8 cellular contexts compared by ENCODE assay signal in the genomic region with DNA sequence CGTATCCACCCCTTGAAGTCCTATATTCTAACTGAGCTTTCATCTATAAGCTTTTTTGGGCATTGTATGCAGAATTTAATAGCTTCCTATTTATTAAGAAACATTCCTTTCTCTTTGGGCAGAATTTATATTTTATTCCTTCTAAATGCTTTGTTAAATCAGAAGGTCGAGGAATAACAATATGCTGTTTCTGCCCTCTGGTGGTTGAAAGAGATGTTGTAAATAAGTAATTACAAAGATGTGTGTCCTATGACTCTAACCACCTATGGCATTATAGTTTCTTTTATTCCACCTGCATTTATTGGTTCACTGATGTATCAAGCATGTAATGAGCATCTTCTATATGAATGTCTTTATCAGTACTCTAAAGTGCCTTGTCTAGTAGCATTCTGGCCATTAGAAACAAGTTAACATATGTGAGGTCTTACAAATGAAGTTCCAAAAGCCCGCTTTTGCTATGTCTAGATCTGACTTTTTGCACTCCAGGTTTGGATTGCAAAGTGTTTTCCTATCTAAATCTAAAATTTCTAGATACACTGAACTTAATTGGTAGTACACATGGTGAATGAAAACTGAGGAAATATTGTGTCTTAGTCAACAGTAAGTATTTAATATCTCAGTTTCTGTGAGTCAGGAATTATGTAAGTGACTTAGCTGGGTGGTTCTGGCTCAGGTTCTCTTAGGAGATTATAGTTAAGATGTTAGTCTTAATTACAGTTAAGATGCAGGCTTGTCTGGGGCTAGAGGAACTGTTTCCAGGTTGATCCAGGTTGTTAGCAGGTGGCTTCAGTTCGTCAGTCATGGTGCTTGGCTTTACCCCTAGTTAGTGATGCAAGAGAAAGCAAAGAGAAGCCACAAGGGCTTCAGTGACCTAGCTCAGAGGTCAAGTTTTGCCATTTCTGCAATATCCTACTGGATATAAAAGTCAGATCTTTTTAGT. TPM values are rescaled to one million over a fixed set of nuclear protein-coding genes. Genes with fewer than 3 reads are reported as not detected.
A peak's percentile ranks its signal among the peaks of the same experiment; 100 is the strongest.
DNase-seq lines count a peak whose midpoint lies in the region; ATAC-seq, FAIRE-seq and TF ChIP-seq lines count a peak whose summit lies in the region.

No MANE protein-coding gene starts in this region.

- ATAC-seq in K562 (peak; percentile 71), GM21526 (IDR thresholded peaks at IDR 0.05; ENCODE audit: low FRiP score, unreplicated experiment) (no peak)

- H3K4me1 ChIP-seq in K562 (replicated peaks in 1 of 2; ENCODE audit: control insufficient read depth in 2 of 2, insufficient read depth in 2 of 2, low read length in 2 of 2) = peaks cover 0 to 5% of the 10 kb centered on the region in 2 experiments; a peak in 2 of 5 replicates

- no peak overlapping the region for H3K9ac ChIP-seq in K562 (ENCODE audit: insufficient read depth in 1 of 2, low read depth in 2 of 2, low read length in 2 of 2)

- no TSS peak for BruUV-seq in K562 (replicated peaks; lab: Mats Ljungman, UMichigan)

- 56% methylated on average over 4 of the region's 4 CpGs for WGBS in K562 (ENCODE audit: insufficient coverage, low coverage, missing lambda C conversion rate)

- H3K9me1 ChIP-seq in K562 (ENCODE audit: control insufficient read depth, insufficient read depth, low read length) = no peaks in the 10 kb centered on the region

- H3K4me1 Mint-ChIP-seq in type B pancreatic cell (ENCODE audit: unreplicated experiment) = no peaks in the 10 kb centered on the region

- no peaks in the 10 kb centered on the region for H3K9me3 Mint-ChIP-seq in type B pancreatic cell

- H3K27ac ChIP-seq in AG04450 (ENCODE audit: low read depth, low read length) (no peak overlapping the region), K562 (ENCODE audit: extremely low read depth, low read depth, low read length) (no peak overlapping the region)

- no peak for TF ChIP-seq POLR2A in K562 (conservative IDR thresholded peaks at IDR 0.05)

- in situ Hi-C loops in K562 (cut with MboI) = no loop called here

- no peak for TF ChIP-seq EP300 in K562 (IDR thresholded peaks at IDR 0.05; ENCODE audit: low read length)

- H3K4me3 Mint-ChIP-seq in type B pancreatic cell = no peak overlapping the region

- peak; percentile 59 for TF ChIP-seq CTCF in AG04450 (IDR thresholded peaks at IDR 0.05; ENCODE audit: low read depth, low read length)
- TF ChIP-seq CTCF in K562 (IDR thresholded peaks at IDR 0.05 in 2 of 3, conservative IDR thresholded peaks at IDR 0.05 in 1 of 3; ENCODE audit: insufficient read depth in 2 of 3, low read depth in 1 of 3, low read length in 3 of 3) = peak in 2 of 3 experiments; percentile 27 to 51; a peak in 3 of 6 replicates
- TF ChIP-seq CTCF in type B pancreatic cell (conservative IDR thresholded peaks at IDR 0.05) = peak; percentile 85

- H4K20me1 ChIP-seq in K562 (replicated peaks; ENCODE audit: control insufficient read depth, insufficient read depth, low read length) = 0 out of 2 replicates have a peak, but pooled peaks cover 2% of the 10 kb centered on the region

- H3K27me3 Mint-ChIP-seq in type B pancreatic cell = no peaks in the 10 kb centered on the region

- no peak for DNase-seq in AG04450 (ENCODE audit: low read depth, low spot score)
- no peak for DNase-seq in GM18507 (ENCODE audit: extremely low spot score, insufficient read length, low read depth)
- DNase-seq in NCI-H1694 treated with DMSO at 0.1 percent for 48 hours (lab: John Stamatoyannopoulos, UW) = peak; percentile 54
- DNase-seq in K562 (ENCODE audit: extremely low read depth in 1 of 4, low spot score in 3 of 4) = peak; percentile 17 to 41 (median 24)
- DNase-seq in inferior parietal cortex (ENCODE audit: extremely low spot score) = peak; percentile 78
- no peak for DNase-seq in type B pancreatic cell (ENCODE audit: extremely low spot score, unreplicated experiment)
- DNase-seq in SKM-1 (lab: John Stamatoyannopoulos, UW; ENCODE audit: unreplicated experiment) = no peak

- H3K79me2 ChIP-seq in K562 (ENCODE audit: control insufficient read depth, insufficient read depth, low read length) = peaks cover 27% of the 10 kb centered on the region

- H3K4me3 ChIP-seq in AG04450 (ENCODE audit: low read depth, low read length) (no peak overlapping the region), K562 (no peak overlapping the region)

- H3K4me2 ChIP-seq in K562 (ENCODE audit: insufficient read depth, low read length) = no peak overlapping the region

- TF ChIP-seq RAD21 in K562 (CRISPR knock-in tag; conservative IDR thresholded peaks at IDR 0.05 in 1 of 2, IDR thresholded peaks at IDR 0.05 in 1 of 2) = peak; percentile 52 to 73

- no peak overlapping the region for H2AFZ ChIP-seq in K562 (ENCODE audit: low read depth, low read length)

- intact Hi-C loops in K562 (cut with micrococcal nuclease) = loop anchor here (2.0 to 5.0 kb wide), 3 partner anchors 100 to 756 kb away; no protein-coding TSS in a partner anchor

- peaks cover 10% of the 10 kb centered on the region for H3K36me3 Mint-ChIP-seq in type B pancreatic cell

- no peaks in the 10 kb centered on the region for H3K9me3 ChIP-seq in AG04450 (ENCODE audit: control insufficient read depth, insufficient read depth, low read length)
- no peaks in the 10 kb centered on the region for H3K9me3 ChIP-seq in K562 (replicated peaks; ENCODE audit: control insufficient read depth, insufficient read depth, low read depth, low read length)

- H3K36me3 ChIP-seq in K562 (ENCODE audit: control insufficient read depth, insufficient read depth, low read length) = no peaks in the 10 kb centered on the region

- no peak overlapping the region for H3K27ac Mint-ChIP-seq in type B pancreatic cell

- POLR2A ChIA-PET in AG04450 (lab: Yijun Ruan, JAX) = no interaction called here
- POLR2A ChIA-PET in K562 (lab: Yijun Ruan, JAX) = no interaction called here

- no peaks in the 10 kb centered on the region for H3K27me3 ChIP-seq in AG04450 (ENCODE audit: control insufficient read depth, insufficient read depth, low read length)
- H3K27me3 ChIP-seq in K562 (ENCODE audit: control insufficient read depth in 2 of 2, insufficient read depth in 2 of 2, low read length in 2 of 2) = no peaks in the 10 kb centered on the region

- peak; percentile 52 for FAIRE-seq in GM18507 (lab: Jason Lieb, UNC)
- no peak for FAIRE-seq in K562 (lab: Jason Lieb, UNC)

- CTCF ChIA-PET in AG04450 (lab: Charles Lee) = interaction anchor here (0.5 to 2.7 kb wide), 74 partner anchors 9 to 1051 kb away, joined by 3 to 29 read pairs (median 4); partner anchors contain the start of gene PIK3C2G
- CTCF ChIA-PET in K562 (lab: Yijun Ruan, JAX; ENCODE audit: low intra/inter-chr PET ratio) = interaction anchor here (0.7 kb wide), 1 partner anchor 13 kb away, joined by 3 read pairs; no protein-coding TSS in a partner anchor

TF ChIP-seq in K562, 482 proteins besides CTCF, POLR2A, EP300 and RAD21 (continues in another document):
- no peak for TF ChIP-seq NR2C2 (CRISPR knock-in tag; IDR thresholded peaks at IDR 0.05)
- peak; percentile 64; the same call in 1 of the 2 replicates for TF ChIP-seq NR2C2 (tag; IDR thresholded peaks at IDR 0.05)
- TF ChIP-seq CEBPG (CRISPR knock-in tag; IDR thresholded peaks at IDR 0.05) = peak; percentile 81
- peak; percentile 43 to 86; a peak in 3 of 4 replicates for TF ChIP-seq CEBPG (tag; conservative IDR thresholded peaks at IDR 0.05 in 1 of 2, IDR thresholded peaks at IDR 0.05 in 1 of 2)
- TF ChIP-seq FOXK2 (conservative IDR thresholded peaks at IDR 0.05 in 1 of 2, IDR thresholded peaks at IDR 0.05 in 1 of 2; ENCODE audit: low read depth in 2 of 2) = 0 out of 4 replicates have a peak, but pooled peaks of 1 of the 2 experiments have one; percentile 19
- TF ChIP-seq DMBX1 (CRISPR knock-in tag; IDR thresholded peaks at IDR 0.05; ENCODE audit: borderline replicate concordance) = 0 out of 2 replicates have a peak, but pooled peaks have one; percentile 23
- no peak for TF ChIP-seq CC2D1A (IDR thresholded peaks at IDR 0.05)
- no peak for TF ChIP-seq NR2C1 (IDR thresholded peaks at IDR 0.05)
- 0 out of 2 replicates have a peak, but pooled peaks have one; percentile 19 for TF ChIP-seq NR2C1 (tag; IDR thresholded peaks at IDR 0.05)
- TF ChIP-seq, protein P1, sequence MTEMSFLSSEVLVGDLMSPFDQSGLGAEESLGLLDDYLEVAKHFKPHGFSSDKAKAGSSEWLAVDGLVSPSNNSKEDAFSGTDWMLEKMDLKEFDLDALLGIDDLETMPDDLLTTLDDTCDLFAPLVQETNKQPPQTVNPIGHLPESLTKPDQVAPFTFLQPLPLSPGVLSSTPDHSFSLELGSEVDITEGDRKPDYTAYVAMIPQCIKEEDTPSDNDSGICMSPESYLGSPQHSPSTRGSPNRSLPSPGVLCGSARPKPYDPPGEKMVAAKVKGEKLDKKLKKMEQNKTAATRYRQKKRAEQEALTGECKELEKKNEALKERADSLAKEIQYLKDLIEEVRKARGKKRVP (CRISPR knock-in tag; IDR thresholded peaks at IDR 0.05) = 0 out of 2 replicates have a peak, but pooled peaks have one; percentile 53

RNA-seq across cellular contexts. Expression of gene PLEKHA5, which starts 57.5 kb away (rescaled TPM):
- 19.5 and 23.5 TPM in 2 replicates for polyA plus RNA-seq in AG04450 (2011; rRNA removed)
- polyA minus RNA-seq in AG04450 (2011; rRNA and poly(A)+ RNA removed) = 21.7 and 30.1 TPM in 2 replicates
- total RNA-seq in K562 (2011; cell fraction: chromatin; rRNA removed; ENCODE audit: low replicate concordance) = 25.1 and 105 TPM in 2 replicates
- 15.2 and 21.3 TPM in 2 replicates for total RNA-seq in K562 (2011; cell fraction: nucleolus; rRNA removed)
- total RNA-seq in K562 (2011; cell fraction: nucleoplasm; rRNA removed) = 38.1 and 79.3 TPM in 2 replicates
- 16.6 and 18.0 TPM in 2 replicates for total RNA-seq in K562 (2014; rRNA removed)
- total RNA-seq in K562 (2014; rRNA removed; fragmentation: Illumina TruSeq; extraction: Trizol) = 26.2 and 30.7 TPM in 2 replicates
- 24.8 and 25.7 TPM in 2 replicates for total RNA-seq in K562 (2015; rRNA removed; fragmentation: Illumina TruSeq; extraction: Trizol)
- 16.4 and 18.6 TPM in 2 replicates for total RNA-seq in K562 (2021)
- 11.2 and 12.4 TPM in 2 replicates for polyA plus RNA-seq in K562 (2011; rRNA removed)
- polyA plus RNA-seq in K562 (2011; cell fraction: cytosol; rRNA removed) = 2.5 and 5.6 TPM in 2 replicates
- 10.3 and 11.5 TPM in 2 replicates for polyA plus RNA-seq in K562 (2011; cell fraction: nucleus; rRNA removed)
- polyA plus RNA-seq in K562 (2012) = 10.1 and 14.7 TPM in 2 replicates
- polyA plus RNA-seq in K562 (2014; fragmentation: Illumina TruSeq; extraction: Trizol) = 18.5 and 21.2 TPM in 2 replicates
- polyA plus RNA-seq in K562 (2014; fragmentation: Nextera tagmentation; extraction: Ambion mirVana) = 1 to 10 TPM; 7.2 to 7.3 TPM
- polyA plus RNA-seq in K562 (2014; rRNA removed) = 10.6 and 17.4 TPM in 2 replicates
- 20.5 and 34.9 TPM in 2 replicates for polyA minus RNA-seq in K562 (2011; rRNA and poly(A)+ RNA removed)
- 6.1 and 9.3 TPM in 2 replicates for polyA minus RNA-seq in K562 (2011; cell fraction: cytosol; rRNA and poly(A)+ RNA removed)
- polyA minus RNA-seq in K562 (2011; cell fraction: nucleus; rRNA and poly(A)+ RNA removed) = 19.9 and 34.1 TPM in 2 replicates
- total RNA-seq in type B pancreatic cell (ENCODE audit: low replicate concordance) = 68.2 and 68.6 TPM in 2 replicates

Comparison
In these comparisons a context has a peak if more than half of its experiments do, and no peak if none do; other contexts are left out.
1. DNase-seq: peak in NCI-H1694 treated with DMSO at 0.1 percent for 48 hours (single experiment), K562 (4 of 4) and inferior parietal cortex (single experiment); none in AG04450 (single experiment), GM18507 (single experiment), type B pancreatic cell (single experiment) and SKM-1 (single experiment).
2. Peak in every context shown above with its lines, with median percentiles within 50 percentile points of each other: CTCF ChIP-seq.